ENCODE assay signal across 8 cellular contexts in the genomic region with DNA sequence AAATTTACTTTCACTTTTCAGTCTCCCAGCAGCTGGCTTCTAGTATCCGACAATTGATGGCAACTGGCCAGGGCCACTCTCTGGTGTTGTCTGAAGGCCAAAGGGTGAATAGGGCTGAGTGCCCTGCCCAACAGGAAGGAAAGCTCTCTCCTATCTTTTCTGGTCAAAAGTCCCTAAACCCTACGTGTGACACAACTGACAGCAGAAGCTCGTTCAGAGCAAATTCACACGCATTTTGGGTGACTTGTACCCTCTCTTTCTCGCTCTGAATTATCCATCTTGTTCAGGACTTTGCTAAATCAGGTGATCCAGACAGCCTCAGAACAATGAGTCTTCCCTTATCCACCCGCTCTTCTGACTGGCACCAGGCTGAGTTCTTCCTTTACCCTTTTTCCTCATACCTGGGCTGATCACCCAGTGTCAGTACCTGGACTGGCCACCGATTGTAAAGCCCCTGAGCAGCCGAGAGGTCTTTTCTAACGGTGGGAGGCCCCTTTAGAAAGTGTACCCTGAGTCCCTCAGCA. TPM values are rescaled to one million over a fixed set of nuclear protein-coding genes. Genes with fewer than 3 reads are reported as not detected.
DNase-seq lines count a peak whose midpoint lies in the region; ATAC-seq and TF ChIP-seq lines count a peak whose summit lies in the region.
"Not testable (repeated sequence)": the region's sequence is repeated elsewhere in the genome, so short reads cannot be mapped to it uniquely, and the experiment has no call there.

No MANE protein-coding gene starts in this region.

- not testable (repeated sequence) for H3K36me3 ChIP-seq in naive thymus-derived CD4-positive, alpha-beta T cell (ENCODE audit: control insufficient read depth in 2 of 3, insufficient read depth in 3 of 3, low read length in 3 of 3); stomach

- not testable (repeated sequence) for H3K4me1 Mint-ChIP-seq in activated T-cell treated with anti-CD3 and anti-CD28 coated beads, Interleukin-2, amount 50 U/mL, for 72 hours (ENCODE audit: low read depth); effector memory CD8-positive, alpha-beta T cell (ENCODE audit: low read depth in 2 of 2); naive thymus-derived CD4-positive, alpha-beta T cell

- not testable (repeated sequence) for TF ChIP-seq EP300 in stomach (IDR thresholded peaks at IDR 0.05)

- DNase-seq in COLO668 (lab: John Stamatoyannopoulos, UW; ENCODE audit: unreplicated experiment) (peak; percentile 39), NCI-H146 (lab: John Stamatoyannopoulos, UW) (peak; percentile 13), RPMI8226 (peak; percentile 78), left lobe of liver (ENCODE audit: low spot score) (peak; percentile 94), stomach (peak; percentile 97)
- DNase-seq in activated T-cell treated with anti-CD3 and anti-CD28 coated beads, Interleukin-2, amount 50 U/mL, for 72 hours; effector memory CD8-positive, alpha-beta T cell; naive thymus-derived CD4-positive, alpha-beta T cell: not testable (repeated sequence)

- WGBS in stomach, 5 donors, result 27 to 45% (median 39%) methylated on average over 8 to 9 of the region's 9 CpGs

- not testable (repeated sequence) for TF ChIP-seq POLR2A in stomach (IDR thresholded peaks at IDR 0.05)

- not testable (repeated sequence) for H3K4me3 ChIP-seq in naive thymus-derived CD4-positive, alpha-beta T cell (ENCODE audit: low read length); stomach

- H3K27me3 Mint-ChIP-seq in activated T-cell treated with anti-CD3 and anti-CD28 coated beads, Interleukin-2, amount 50 U/mL, for 72 hours (ENCODE audit: low read depth), result peaks cover 15% of the 10 kb centered on the region
- H3K27me3 Mint-ChIP-seq in effector memory CD8-positive, alpha-beta T cell, result peaks cover 30 to 54% of the 10 kb centered on the region in 2 donors
- peaks cover 5 to 27% (median 17%) of the 10 kb centered on the region in 5 donors for H3K27me3 Mint-ChIP-seq in naive thymus-derived CD4-positive, alpha-beta T cell

- POLR2A ChIA-PET in naive thymus-derived CD4-positive, alpha-beta T cell (lab: Charles Lee), result not testable (repeated sequence)

- H3K27me3 ChIP-seq in naive thymus-derived CD4-positive, alpha-beta T cell (ENCODE audit: control insufficient read depth in 2 of 2, insufficient read depth in 2 of 2, low read length in 2 of 2); stomach: not testable (repeated sequence)

- not testable (repeated sequence) for H3K9me3 Mint-ChIP-seq in activated T-cell treated with anti-CD3 and anti-CD28 coated beads, Interleukin-2, amount 50 U/mL, for 72 hours; effector memory CD8-positive, alpha-beta T cell; naive thymus-derived CD4-positive, alpha-beta T cell

- CTCF ChIA-PET in naive thymus-derived CD4-positive, alpha-beta T cell (lab: Charles Lee), result not testable (repeated sequence)

- ATAC-seq in activated T-cell treated with anti-CD3 and anti-CD28 coated beads, Interleukin-2, amount 50 U/mL, for 72 hours (replicated peaks in 1 of 2); effector memory CD8-positive, alpha-beta T cell (replicated peaks); naive thymus-derived CD4-positive, alpha-beta T cell: not testable (repeated sequence)
- ATAC-seq in left lobe of liver, result peak; percentile 97

- H3K27ac Mint-ChIP-seq in activated T-cell treated with anti-CD3 and anti-CD28 coated beads, Interleukin-2, amount 50 U/mL, for 72 hours; effector memory CD8-positive, alpha-beta T cell; naive thymus-derived CD4-positive, alpha-beta T cell: not testable (repeated sequence)

- TF ChIP-seq CTCF in stomach (IDR thresholded peaks at IDR 0.05), result not testable (repeated sequence)

- H3K4me1 ChIP-seq in naive thymus-derived CD4-positive, alpha-beta T cell (ENCODE audit: control insufficient read depth in 2 of 2, insufficient read depth in 2 of 2, low read length in 2 of 2), result not testable (repeated sequence)
- H3K4me1 ChIP-seq in stomach, result peaks cover 0 to 14% (median 6%) of the 10 kb centered on the region in 4 donors

- intact Hi-C loops in naive thymus-derived CD4-positive, alpha-beta T cell (cut with micrococcal nuclease); stomach (cut with DNase I; ENCODE audit: low total_unique reads): not testable (repeated sequence)

- H3K9me3 ChIP-seq in naive thymus-derived CD4-positive, alpha-beta T cell (ENCODE audit: control insufficient read depth in 2 of 3, low read length in 3 of 3); stomach: not testable (repeated sequence)

- peak overlapping the region; percentile 39 to 55 for H3K4me3 Mint-ChIP-seq in activated T-cell treated with anti-CD3 and anti-CD28 coated beads, Interleukin-2, amount 50 U/mL, for 72 hours
- peak overlapping the region; percentile 20 to 33 for H3K4me3 Mint-ChIP-seq in effector memory CD8-positive, alpha-beta T cell
- H3K4me3 Mint-ChIP-seq in naive thymus-derived CD4-positive, alpha-beta T cell, result peak overlapping the region; percentile 7 to 66 (median 39)

- not testable (repeated sequence) for H3K36me3 Mint-ChIP-seq in activated T-cell treated with anti-CD3 and anti-CD28 coated beads, Interleukin-2, amount 50 U/mL, for 72 hours (ENCODE audit: insufficient read depth in 2 of 2); effector memory CD8-positive, alpha-beta T cell (ENCODE audit: insufficient read depth); naive thymus-derived CD4-positive, alpha-beta T cell

- H3K27ac ChIP-seq in naive thymus-derived CD4-positive, alpha-beta T cell (ENCODE audit: low read depth, low read length), result not testable (repeated sequence)
- peak overlapping the region; percentile 23 to 79 (median 46) for H3K27ac ChIP-seq in stomach

RNA-seq across cellular contexts. Expression of gene SIMC1, which starts 21.8 kb away (rescaled TPM):
- 10 to 100 TPM; 23.2 to 25.5 TPM for total RNA-seq in activated T-cell treated with anti-CD3 and anti-CD28 coated beads, Interleukin-2, amount 50 U/mL, for 72 hours
- total RNA-seq in left lobe of liver (11.7 TPM), stomach (10 to 100 TPM; 13.8 to 58.3 (median 20.9) TPM)
- total RNA-seq in naive thymus-derived CD4-positive, alpha-beta T cell, result 10 to 100 TPM; 20.1 to 32.1 (median 25.9) TPM
- 10 to 100 TPM in 1 of 2 donors, 1 to 10 TPM in 1; 7.9 to 15.1 TPM for polyA plus RNA-seq in naive thymus-derived CD4-positive, alpha-beta T cell
- 10 to 100 TPM in 1 of 3 donors, 1 to 10 TPM in 2; 6.1 to 10.1 (median 6.5) TPM for polyA plus RNA-seq in stomach
